ENCODE assay signal across 13 cellular contexts in the genomic region with DNA sequence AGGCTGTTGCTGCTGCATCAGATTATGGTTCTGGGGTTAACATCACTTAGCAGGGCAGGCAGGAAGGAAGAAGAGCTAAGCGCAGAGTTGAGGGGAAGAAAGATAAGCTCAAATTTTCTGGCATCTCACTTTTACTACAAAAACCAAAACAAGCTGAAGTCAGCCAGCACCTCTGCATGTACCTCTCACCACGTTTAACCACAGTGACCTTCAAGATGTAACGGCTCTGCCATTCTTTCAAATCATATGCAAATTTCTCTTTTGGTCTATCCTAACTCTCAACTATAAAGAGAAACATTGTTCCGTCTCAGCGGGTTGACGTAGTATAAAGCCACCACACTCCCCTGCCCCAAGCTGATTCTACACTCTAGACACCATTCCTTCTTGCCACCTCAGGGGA.
DNase-seq lines count a peak whose midpoint lies in the region; ATAC-seq and TF ChIP-seq lines count a peak whose summit lies in the region.
"Had no signal": no experiment of that assay in that cellular context is flagged by ENCODE, and none has a peak within 500 bp of the region (broad histone marks: within the 10 kb centered on the region; RNA-seq: fewer than 3 reads in every experiment).

No MANE protein-coding gene starts in this region.

- H3K27ac Mint-ChIP-seq in activated CD4-positive, alpha-beta T cell treated with anti-CD3 and anti-CD28 coated beads for 36 hours = no peak overlapping the region
- no peak overlapping the region for H3K27ac Mint-ChIP-seq in natural killer cell treated with Interleukin-12 subunit alpha and Interleukin-12 subunit beta and Interleukin-15 and Interleukin-18, amount 100 ng/mL, for 72 hours
- H3K27ac Mint-ChIP-seq: H9 had no signal

- no peaks in the 10 kb centered on the region for H3K9me3 Mint-ChIP-seq in activated CD4-positive, alpha-beta T cell treated with anti-CD3 and anti-CD28 coated beads for 36 hours (ENCODE audit: low read depth)
- no peaks in the 10 kb centered on the region for H3K9me3 Mint-ChIP-seq in natural killer cell treated with Interleukin-12 subunit alpha and Interleukin-12 subunit beta and Interleukin-15 and Interleukin-18, amount 100 ng/mL, for 72 hours
- H3K9me3 Mint-ChIP-seq: H9 had no signal

- no peaks in the 10 kb centered on the region for H3K36me3 ChIP-seq in heart right ventricle
- H3K36me3 ChIP-seq: heart left ventricle, stomach had no signal

- no peak overlapping the region for H3K27ac ChIP-seq in heart right ventricle
- H3K27ac ChIP-seq: heart left ventricle, stomach had no signal

- ATAC-seq in activated CD4-positive, alpha-beta T cell treated with anti-CD3 and anti-CD28 coated beads for 36 hours = peak; percentile 84
- ATAC-seq in GM21723 (IDR thresholded peaks at IDR 0.05; ENCODE audit: unreplicated experiment) (peak; percentile 70), heart right ventricle (no peak)
- peak; percentile 80 to 84 for ATAC-seq in natural killer cell treated with Interleukin-12 subunit alpha and Interleukin-12 subunit beta and Interleukin-15 and Interleukin-18, amount 100 ng/mL, for 72 hours
- ATAC-seq: heart left ventricle had no signal

- no peak overlapping the region for H3K4me3 Mint-ChIP-seq in activated CD4-positive, alpha-beta T cell treated with anti-CD3 and anti-CD28 coated beads for 36 hours
- H3K4me3 Mint-ChIP-seq in natural killer cell treated with Interleukin-12 subunit alpha and Interleukin-12 subunit beta and Interleukin-15 and Interleukin-18, amount 100 ng/mL, for 72 hours = no peak overlapping the region
- H3K4me3 Mint-ChIP-seq: H9 had no signal

- H3K27me3 ChIP-seq in heart right ventricle = no peaks in the 10 kb centered on the region
- H3K27me3 ChIP-seq: heart left ventricle, stomach had no signal

- peak; percentile 16 for DNase-seq in activated CD4-positive, alpha-beta T cell treated with anti-CD3 and anti-CD28 coated beads for 36 hours
- no peak for DNase-seq in activated CD4-positive, alpha-beta T cell treated with anti-CD3 and anti-CD28 coated beads, Interleukin-2, amount 50 U/mL, for 1 hour
- DNase-seq in NCI-H526 treated with DMSO at 0.1 percent for 48 hours (lab: John Stamatoyannopoulos, UW) (peak; percentile 97), heart right ventricle (no peak), COR-L47 (lab: John Stamatoyannopoulos, UW) (no peak), AG08395 (ENCODE audit: low spot score) (no peak)
- DNase-seq in natural killer cell treated with Interleukin-12 subunit alpha and Interleukin-12 subunit beta and Interleukin-15 and Interleukin-18, amount 100 ng/mL, for 72 hours (ENCODE audit: low spot score) = no peak
- DNase-seq: H9, heart left ventricle, IMR-90, NCI-H345, stomach had no signal

- no peaks in the 10 kb centered on the region for H3K36me3 Mint-ChIP-seq in activated CD4-positive, alpha-beta T cell treated with anti-CD3 and anti-CD28 coated beads for 36 hours (ENCODE audit: low read depth)
- no peaks in the 10 kb centered on the region for H3K36me3 Mint-ChIP-seq in natural killer cell treated with Interleukin-12 subunit alpha and Interleukin-12 subunit beta and Interleukin-15 and Interleukin-18, amount 100 ng/mL, for 72 hours

- intact Hi-C loops in activated CD4-positive, alpha-beta T cell treated with anti-CD3 and anti-CD28 coated beads for 36 hours (cut with DNase I, micrococcal nuclease) = no loop called here
- intact Hi-C loops in heart right ventricle (cut with DNase I) = no loop called here

- WGBS in heart right ventricle, 2 donors = 73 to 74% methylated on average over 6 of the region's 6 CpGs

- no peaks in the 10 kb centered on the region for H3K27me3 Mint-ChIP-seq in activated CD4-positive, alpha-beta T cell treated with anti-CD3 and anti-CD28 coated beads for 36 hours
- peaks cover 0 to 3% of the 10 kb centered on the region in 2 donors for H3K27me3 Mint-ChIP-seq in natural killer cell treated with Interleukin-12 subunit alpha and Interleukin-12 subunit beta and Interleukin-15 and Interleukin-18, amount 100 ng/mL, for 72 hours

- H3K4me3 ChIP-seq in heart right ventricle = no peak overlapping the region
- H3K4me3 ChIP-seq: heart left ventricle, stomach had no signal

- no peaks in the 10 kb centered on the region for H3K4me1 Mint-ChIP-seq in activated CD4-positive, alpha-beta T cell treated with anti-CD3 and anti-CD28 coated beads for 36 hours
- H3K4me1 Mint-ChIP-seq in natural killer cell treated with Interleukin-12 subunit alpha and Interleukin-12 subunit beta and Interleukin-15 and Interleukin-18, amount 100 ng/mL, for 72 hours (ENCODE audit: low read depth in 2 of 2) = peaks cover 0 to 4% of the 10 kb centered on the region in 2 donors

- POLR2A ChIA-PET in activated CD4-positive, alpha-beta T cell treated with anti-CD3 and anti-CD28 coated beads for 36 hours (lab: Charles Lee) = no interaction called here

- H3K4me1 ChIP-seq in heart right ventricle = peaks cover 0 to 27% (median 14%) of the 10 kb centered on the region in 9 donors

- CTCF ChIA-PET in activated CD4-positive, alpha-beta T cell treated with anti-CD3 and anti-CD28 coated beads for 36 hours (lab: Charles Lee) = interaction anchor here (1.1 kb wide), 2 partner anchors 123 to 155 kb away, joined by 3 to 4 read pairs; partner anchors contain the start of gene OMA1

- no peak for TF ChIP-seq CTCF in heart right ventricle (IDR thresholded peaks at IDR 0.05)

- no peaks in the 10 kb centered on the region for H3K9me3 ChIP-seq in heart right ventricle
- H3K9me3 ChIP-seq: heart left ventricle, stomach had no signal

Comparison
In these comparisons a context has a peak if more than half of its experiments do, and no peak if none do; other contexts are left out.
1. DNase-seq: peak in activated CD4-positive, alpha-beta T cell treated with anti-CD3 and anti-CD28 coated beads for 36 hours (single experiment) and NCI-H526 treated with DMSO at 0.1 percent for 48 hours (single experiment); none in activated CD4-positive, alpha-beta T cell treated with anti-CD3 and anti-CD28 coated beads, Interleukin-2, amount 50 U/mL, for 1 hour (single experiment), natural killer cell treated with Interleukin-12 subunit alpha and Interleukin-12 subunit beta and Interleukin-15 and Interleukin-18, amount 100 ng/mL, for 72 hours (single experiment), heart right ventricle (0 of 2), COR-L47 (single experiment) and AG08395 (single experiment).
2. ATAC-seq: peak in activated CD4-positive, alpha-beta T cell treated with anti-CD3 and anti-CD28 coated beads for 36 hours (single experiment), GM21723 (single experiment) and natural killer cell treated with Interleukin-12 subunit alpha and Interleukin-12 subunit beta and Interleukin-15 and Interleukin-18, amount 100 ng/mL, for 72 hours (2 of 2); none in heart right ventricle (0 of 8).